ENCODE assay signal across 8 cellular contexts in the genomic region with DNA sequence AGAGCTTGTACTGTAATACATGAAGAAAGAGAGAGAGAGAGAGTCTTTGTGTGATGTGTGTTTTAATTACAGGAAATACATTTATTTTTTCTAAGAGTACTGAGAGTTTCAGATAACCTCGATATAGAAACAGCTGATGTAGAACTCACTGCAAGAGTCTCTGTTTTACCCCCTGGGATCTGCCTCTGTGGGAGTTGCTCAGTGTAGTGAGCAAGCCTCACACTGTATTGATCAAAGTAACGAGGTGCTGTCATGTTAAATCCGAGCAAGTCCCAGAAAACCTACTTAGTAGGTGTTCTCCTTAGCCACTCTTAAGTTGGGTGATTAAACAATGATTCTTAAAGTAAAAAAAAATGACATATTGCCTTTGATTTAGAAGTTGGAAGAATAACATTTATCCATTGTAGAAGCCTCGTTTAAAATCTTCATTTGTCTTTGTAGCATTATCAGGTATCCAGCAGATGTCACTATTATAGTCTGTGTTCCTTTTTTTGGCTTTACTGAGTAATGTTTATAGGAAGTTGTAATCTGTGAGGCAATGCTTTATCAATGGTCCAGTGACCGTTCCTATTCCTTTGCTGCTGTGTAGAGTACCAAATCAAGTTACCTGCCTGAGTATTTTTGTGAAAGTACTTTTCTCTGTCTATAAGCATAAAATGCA.
DNase-seq lines count a peak whose midpoint lies in the region; ATAC-seq and TF ChIP-seq lines count a peak whose summit lies in the region.

No MANE protein-coding gene starts in this region.

- H3K9me3 Mint-ChIP-seq in HFFc6: no peaks in the 10 kb centered on the region
- H3K9me3 Mint-ChIP-seq in effector memory CD8-positive, alpha-beta T cell: no peaks in the 10 kb centered on the region

- H3K4me1 Mint-ChIP-seq in HFFc6 (ENCODE audit: low read depth): no peaks in the 10 kb centered on the region
- H3K4me1 Mint-ChIP-seq in effector memory CD8-positive, alpha-beta T cell (ENCODE audit: low read depth in 2 of 2): no peaks in the 10 kb centered on the region

- H3K9me3 ChIP-seq in BLaER1 treated with 17β-estradiol and CSF1 and Interleukin-3, amounts not matched to agents 10 nM and 100 nM (replicated peaks in 1 of 11): no peaks in the 10 kb centered on the region
- H3K9me3 ChIP-seq in Panc1 (ENCODE audit: control insufficient read depth, insufficient read depth, low read depth, low read length): no peaks in the 10 kb centered on the region
- H3K9me3 ChIP-seq in right cardiac atrium (ENCODE audit: control insufficient read depth, low read length): no peaks in the 10 kb centered on the region

- no peak overlapping the region for H3K4me3 ChIP-seq in BLaER1 treated with 17β-estradiol and CSF1 and Interleukin-3, amounts not matched to agents 10 nM and 100 nM
- no peak overlapping the region for H3K4me3 ChIP-seq in Panc1 (ENCODE audit: low read depth in 2 of 2, low read length in 2 of 2)
- H3K4me3 ChIP-seq in right cardiac atrium (ENCODE audit: low read length): no peak overlapping the region

- in situ Hi-C loops in Panc1 (cut with HindIII; ENCODE audit: low pct_unique_long_range_greater_than_20kb, low sequenced_read_pairs): no loop called here

- H4K20me1 ChIP-seq in BLaER1 treated with 17β-estradiol and CSF1 and Interleukin-3, amounts not matched to agents 10 nM and 100 nM: no peaks in the 10 kb centered on the region; a peak in 1 of 22 replicates

- no peak overlapping the region for H3K27ac Mint-ChIP-seq in HFFc6
- H3K27ac Mint-ChIP-seq in effector memory CD8-positive, alpha-beta T cell: no peak overlapping the region

- H3K36me3 Mint-ChIP-seq in HFFc6 (ENCODE audit: low read depth): no peaks in the 10 kb centered on the region
- H3K36me3 Mint-ChIP-seq in effector memory CD8-positive, alpha-beta T cell (ENCODE audit: insufficient read depth): no peaks in the 10 kb centered on the region

- CTCF ChIA-PET in Panc1 (lab: Charles Lee): no interaction called here

- H3K9ac ChIP-seq in BLaER1 treated with 17β-estradiol and CSF1 and Interleukin-3, amounts not matched to agents 10 nM and 100 nM: no peak overlapping the region

- ATAC-seq in Panc1 (peak; percentile 69; the same call in 1 of the 2 replicates), sciatic nerve (no peak), HG02588 (IDR thresholded peaks at IDR 0.05; ENCODE audit: unreplicated experiment) (no peak), right cardiac atrium (no peak)
- ATAC-seq in effector memory CD8-positive, alpha-beta T cell (replicated peaks): no peak

- peaks cover 0 to 20% (median 11%) of the 10 kb centered on the region in 10 experiments; a peak in 13 of 20 replicates for H3K4me1 ChIP-seq in BLaER1 treated with 17β-estradiol and CSF1 and Interleukin-3, amounts not matched to agents 10 nM and 100 nM
- no peaks in the 10 kb centered on the region for H3K4me1 ChIP-seq in Panc1 (ENCODE audit: control insufficient read depth, insufficient read depth, low read length)
- H3K4me1 ChIP-seq in right cardiac atrium (ENCODE audit: control insufficient read depth, insufficient read depth, low read length): no peaks in the 10 kb centered on the region

- H3K36me3 ChIP-seq in BLaER1 treated with 17β-estradiol and CSF1 and Interleukin-3, amounts not matched to agents 10 nM and 100 nM: no peaks in the 10 kb centered on the region
- H3K36me3 ChIP-seq in Panc1 (ENCODE audit: control insufficient read depth, insufficient read depth, low read length): no peaks in the 10 kb centered on the region

- no TSS peak for BruUV-seq in Panc1 (replicated peaks; lab: Mats Ljungman, UMichigan)

- TF ChIP-seq CTCF in HFFc6 (IDR thresholded peaks at IDR 0.05) (peak; percentile 61; the same call in 1 of the 2 replicates), Panc1 (IDR thresholded peaks at IDR 0.05) (peak; percentile 57; the same call in 1 of the 2 replicates)

- WGBS in right cardiac atrium: 24% methylated on average over 5 of the region's 5 CpGs

- no peak overlapping the region for H3K4me3 Mint-ChIP-seq in HFFc6
- H3K4me3 Mint-ChIP-seq in effector memory CD8-positive, alpha-beta T cell: no peak overlapping the region

- H3K27ac ChIP-seq in BLaER1 treated with 17β-estradiol and CSF1 and Interleukin-3, amounts not matched to agents 10 nM and 100 nM: no peak overlapping the region
- no peak overlapping the region for H3K27ac ChIP-seq in Panc1 (ENCODE audit: low read length)
- no peak overlapping the region for H3K27ac ChIP-seq in right cardiac atrium (ENCODE audit: low read length)

- DNase-seq in HFFc6: peak; percentile 2
- no peak for DNase-seq in Panc1 (ENCODE audit: low read depth, low spot score)
- peak; percentile 6 for DNase-seq in hepatic stellate cell (ENCODE audit: low spot score)
- no peak for DNase-seq in sciatic nerve (ENCODE audit: low spot score)
- no peak for DNase-seq in right cardiac atrium
- no peak for DNase-seq in effector memory CD8-positive, alpha-beta T cell

- peak overlapping the region in 8 of 11 experiments; percentile 8 to 62 (median 50); a peak in 14 of 22 replicates for H3K4me2 ChIP-seq in BLaER1 treated with 17β-estradiol and CSF1 and Interleukin-3, amounts not matched to agents 10 nM and 100 nM

- H3K27me3 ChIP-seq in BLaER1 treated with 17β-estradiol and CSF1 and Interleukin-3, amounts not matched to agents 10 nM and 100 nM: peaks cover 0 to 65% (median 0%) of the 10 kb centered on the region in 11 experiments; a peak in 4 of 22 replicates
- peaks cover 12% of the 10 kb centered on the region for H3K27me3 ChIP-seq in Panc1 (ENCODE audit: control insufficient read depth, insufficient read depth, low read length)
- peaks cover 2% of the 10 kb centered on the region for H3K27me3 ChIP-seq in right cardiac atrium (ENCODE audit: control insufficient read depth, insufficient read depth)

- intact Hi-C loops in Panc1 (cut with micrococcal nuclease; ENCODE audit: unreplicated experiment): no loop called here
- intact Hi-C loops in sciatic nerve (cut with DNase I): loop anchor here (5.0 to 10.0 kb wide), 2 partner anchors 418 to 875 kb away; a partner anchor contains a TSS
- intact Hi-C loops in right cardiac atrium (cut with DNase I): no loop called here

- POLR2A ChIA-PET in Panc1 (lab: Charles Lee): no interaction called here

- H3K27me3 Mint-ChIP-seq in HFFc6 (ENCODE audit: insufficient read depth): peaks cover 3% of the 10 kb centered on the region
- peaks cover 39 to 42% of the 10 kb centered on the region in 2 donors for H3K27me3 Mint-ChIP-seq in effector memory CD8-positive, alpha-beta T cell

Comparison
In these comparisons a context has a peak if more than half of its experiments do, and no peak if none do; other contexts are left out.
1. DNase-seq: peak in HFFc6 (single experiment) and hepatic stellate cell (single experiment); none in Panc1 (single experiment), sciatic nerve (single experiment), right cardiac atrium (0 of 3) and effector memory CD8-positive, alpha-beta T cell (0 of 3).